In genomic region chr17:28726396-28726911, GRCh38 we compare ENCODE assay signal across 1 cellular context.
TF ChIP-seq lines count a peak whose summit lies in the region.

No MANE protein-coding gene starts in this region.

TF ChIP-seq in HepG2, 621 proteins besides CTCF, POLR2A, EP300 and RAD21 (continued from another document and continues in another):
- TF ChIP-seq PATZ1 (CRISPR knock-in tag; IDR thresholded peaks at IDR 0.05) (0 out of 2 replicates have a peak, but pooled peaks have one; percentile 6), ZFP62 (CRISPR knock-in tag; IDR thresholded peaks at IDR 0.05) (no peak), BCL6 (CRISPR knock-in tag; IDR thresholded peaks at IDR 0.05) (no peak), ZNF383 (CRISPR knock-in tag; IDR thresholded peaks at IDR 0.05; ENCODE audit: borderline replicate concordance) (no peak), ATF7-NPFF (CRISPR knock-in tag; IDR thresholded peaks at IDR 0.05; ENCODE audit: low read depth) (no peak; the same call in 1 of the 2 replicates), ATF3 (CRISPR knock-in tag; IDR thresholded peaks at IDR 0.05) (no peak), SP2 (CRISPR knock-in tag; IDR thresholded peaks at IDR 0.05) (0 out of 2 replicates have a peak, but pooled peaks have one; percentile 40), ZNF446 (CRISPR knock-in tag; IDR thresholded peaks at IDR 0.05) (no peak), ARHGAP35 (CRISPR knock-in tag; IDR thresholded peaks at IDR 0.05; ENCODE audit: borderline replicate concordance) (peak; percentile 85), PRMT3 (CRISPR knock-in tag; IDR thresholded peaks at IDR 0.05; ENCODE audit: borderline replicate concordance, low read depth) (no peak), SNAPC5 (CRISPR knock-in tag; IDR thresholded peaks at IDR 0.05; ENCODE audit: borderline replicate concordance) (no peak), FUBP1 (CRISPR knock-in tag; IDR thresholded peaks at IDR 0.05; ENCODE audit: borderline replicate concordance) (no peak), THAP11 (CRISPR knock-in tag; IDR thresholded peaks at IDR 0.05) (no peak), ZNF770 (CRISPR knock-in tag; IDR thresholded peaks at IDR 0.05) (peak; percentile 69; the same call in 1 of the 2 replicates), MAFG (CRISPR knock-in tag; IDR thresholded peaks at IDR 0.05) (no peak), ZNF326 (CRISPR knock-in tag; IDR thresholded peaks at IDR 0.05; ENCODE audit: borderline replicate concordance) (no peak), HINFP (CRISPR knock-in tag; IDR thresholded peaks at IDR 0.05; ENCODE audit: low read depth) (no peak), ZNF547 (CRISPR knock-in tag; IDR thresholded peaks at IDR 0.05) (peak; percentile 6; the same call in 1 of the 2 replicates), HNRNPLL (IDR thresholded peaks at IDR 0.05; ENCODE audit: low read depth, low read length, poor library complexity, severe bottlenecking) (peak; percentile 46), SIN3A (IDR thresholded peaks at IDR 0.05; ENCODE audit: borderline replicate concordance, low read depth, low read length) (no peak), TAF15 (IDR thresholded peaks at IDR 0.05; ENCODE audit: low read depth, low read length, poor library complexity, severe bottlenecking) (peak; percentile 79), ZSCAN12 (CRISPR knock-in tag; IDR thresholded peaks at IDR 0.05) (no peak), SNAPC2 (CRISPR knock-in tag; IDR thresholded peaks at IDR 0.05) (no peak), ZBTB8A (CRISPR knock-in tag; IDR thresholded peaks at IDR 0.05; ENCODE audit: borderline replicate concordance, low read depth) (no peak), ISX (CRISPR knock-in tag; conservative IDR thresholded peaks at IDR 0.05) (no peak), RNF2 (conservative IDR thresholded peaks at IDR 0.05; ENCODE audit: low read depth) (no peak), ZNF12 (CRISPR knock-in tag; IDR thresholded peaks at IDR 0.05) (no peak), ZNF563 (CRISPR knock-in tag; IDR thresholded peaks at IDR 0.05) (no peak), ZNF235 (CRISPR knock-in tag; IDR thresholded peaks at IDR 0.05; ENCODE audit: borderline replicate concordance) (no peak), RXRA (CRISPR knock-in tag; IDR thresholded peaks at IDR 0.05) (peak; percentile 53; the same call in 1 of the 2 replicates), ZNF124 (CRISPR knock-in tag; IDR thresholded peaks at IDR 0.05) (0 out of 2 replicates have a peak, but pooled peaks have one; percentile 9), ZNF747 (CRISPR knock-in tag; IDR thresholded peaks at IDR 0.05; ENCODE audit: borderline replicate concordance) (no peak), ZNF10 (CRISPR knock-in tag; IDR thresholded peaks at IDR 0.05; ENCODE audit: borderline replicate concordance, low read depth) (no peak), HMGXB4 (CRISPR knock-in tag; IDR thresholded peaks at IDR 0.05; ENCODE audit: borderline replicate concordance in 1 of 2, low read depth in 1 of 2) (no peak), MIER3 (CRISPR knock-in tag; IDR thresholded peaks at IDR 0.05; ENCODE audit: borderline replicate concordance) (peak; percentile 9; the same call in 1 of the 2 replicates), ZNF17 (CRISPR knock-in tag; IDR thresholded peaks at IDR 0.05) (no peak), NRL (CRISPR knock-in tag; IDR thresholded peaks at IDR 0.05; ENCODE audit: borderline replicate concordance) (no peak), SMYD3 (CRISPR knock-in tag; IDR thresholded peaks at IDR 0.05) (no peak), TARDBP (CRISPR knock-in tag; IDR thresholded peaks at IDR 0.05) (no peak), ZNF451 (CRISPR knock-in tag; IDR thresholded peaks at IDR 0.05) (0 out of 2 replicates have a peak, but pooled peaks have one; percentile 4), REL (CRISPR knock-in tag; conservative IDR thresholded peaks at IDR 0.05) (no peak; the same call in 1 of the 2 replicates), ZBTB2 (CRISPR knock-in tag; IDR thresholded peaks at IDR 0.05; ENCODE audit: low read depth) (peak; percentile 28; the same call in 1 of the 2 replicates), SALL2 (CRISPR knock-in tag; IDR thresholded peaks at IDR 0.05) (no peak), MLXIP (CRISPR knock-in tag; IDR thresholded peaks at IDR 0.05; ENCODE audit: borderline replicate concordance) (no peak), HDAC2 (CRISPR knock-in tag; IDR thresholded peaks at IDR 0.05) (no peak), ZNF589 (CRISPR knock-in tag; conservative IDR thresholded peaks at IDR 0.05) (no peak), ZNF616 (CRISPR knock-in tag; IDR thresholded peaks at IDR 0.05; ENCODE audit: low read depth) (no peak), HDAC1 (CRISPR knock-in tag; IDR thresholded peaks at IDR 0.05) (peak; percentile 2; the same call in 1 of the 2 replicates), GMEB2 (CRISPR knock-in tag; IDR thresholded peaks at IDR 0.05; ENCODE audit: low read depth) (no peak), KAT8 (CRISPR knock-in tag; IDR thresholded peaks at IDR 0.05) (no peak), ARNTL (CRISPR knock-in tag; IDR thresholded peaks at IDR 0.05) (peak; percentile 17; the same call in 1 of the 2 replicates), MTF2 (CRISPR knock-in tag; IDR thresholded peaks at IDR 0.05; ENCODE audit: borderline replicate concordance) (0 out of 2 replicates have a peak, but pooled peaks have one; percentile 12), MED1 (CRISPR knock-in tag; IDR thresholded peaks at IDR 0.05) (0 out of 2 replicates have a peak, but pooled peaks have one; percentile 20), PAWR (CRISPR knock-in tag; IDR thresholded peaks at IDR 0.05; ENCODE audit: borderline replicate concordance) (no peak), CREM (IDR thresholded peaks at IDR 0.05) (no peak), CREM (CRISPR knock-in tag; IDR thresholded peaks at IDR 0.05) (no peak), GLI4 (CRISPR knock-in tag; IDR thresholded peaks at IDR 0.05; ENCODE audit: borderline replicate concordance) (no peak), NCOA2 (CRISPR knock-in tag; IDR thresholded peaks at IDR 0.05) (no peak), ONECUT2 (CRISPR knock-in tag; IDR thresholded peaks at IDR 0.05) (no peak)
